8 cellular contexts compared by ENCODE assay signal in the genomic region with DNA sequence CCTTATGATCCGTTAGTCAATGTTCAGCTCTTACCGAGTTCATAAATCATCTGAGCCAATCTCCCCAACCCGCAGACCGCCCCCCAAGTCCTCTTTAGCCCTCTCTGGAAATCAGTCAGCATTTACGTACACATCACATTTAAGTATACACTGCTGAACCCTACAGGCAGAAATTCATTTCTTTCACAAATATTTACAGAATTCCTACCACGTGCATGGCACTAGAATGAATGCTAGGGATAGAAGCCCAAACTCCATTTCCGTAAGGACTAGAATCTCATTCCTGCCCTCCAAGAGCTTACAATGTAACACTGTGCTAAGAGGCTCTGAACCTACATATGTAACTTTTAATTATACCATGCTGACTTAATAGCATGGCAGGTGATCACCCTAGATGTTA. TPM values are rescaled to one million over a fixed set of nuclear protein-coding genes. Genes with fewer than 3 reads are reported as not detected.
DNase-seq lines count a peak whose midpoint lies in the region; ATAC-seq, FAIRE-seq and TF ChIP-seq lines count a peak whose summit lies in the region.

No MANE protein-coding gene starts in this region.

- POLR2A ChIA-PET in endothelial cell of umbilical vein (lab: Charles Lee), result no interaction called here

- dilution Hi-C loops in endothelial cell of umbilical vein (cut with MboI; ENCODE audit: extremely low pct_ligation_motif_present, low sequenced_read_pairs), result no loop called here

- H2AFZ ChIP-seq in OCI-LY1 (ENCODE audit: low read length), result no peak overlapping the region
- no peak overlapping the region for H2AFZ ChIP-seq in endothelial cell of umbilical vein (ENCODE audit: low read depth, low read length)

- H3K4me2 ChIP-seq in OCI-LY1 (ENCODE audit: low read length) (peak overlapping the region; percentile 81), endothelial cell of umbilical vein (ENCODE audit: insufficient read depth, low read length) (peak overlapping the region; percentile 80)

- TF ChIP-seq CTCF in OCI-LY1 (IDR thresholded peaks at IDR 0.05; ENCODE audit: low read length), result no peak
- TF ChIP-seq CTCF in endothelial cell of umbilical vein (IDR thresholded peaks at IDR 0.05; ENCODE audit: extremely low read depth in 1 of 2, insufficient read depth in 1 of 2, low read depth in 1 of 2, low read length in 2 of 2), result no peak
- no peak for TF ChIP-seq CTCF in progenitor cell of endocrine pancreas (IDR thresholded peaks at IDR 0.05; ENCODE audit: unreplicated experiment)

- H3F3A ChIP-seq in OCI-LY1 (ENCODE audit: insufficient read depth, low read length), result no peaks in the 10 kb centered on the region

- H3K4me1 ChIP-seq in OCI-LY1 (ENCODE audit: insufficient read depth, low read length, severe bottlenecking) (peaks cover 39% of the 10 kb centered on the region), endothelial cell of umbilical vein (ENCODE audit: control insufficient read depth, extremely low read depth, insufficient read depth, low read length) (peaks cover 36% of the 10 kb centered on the region)

- H3K9me3 ChIP-seq in OCI-LY1 (ENCODE audit: low read length), result no peaks in the 10 kb centered on the region
- no peaks in the 10 kb centered on the region for H3K9me3 ChIP-seq in endothelial cell of umbilical vein (replicated peaks; ENCODE audit: control insufficient read depth, insufficient read depth, low read length)

- H3K4me3 ChIP-seq in OCI-LY1 (ENCODE audit: low read depth, low read length, poor library complexity, severe bottlenecking) (peak overlapping the region; percentile 84), endothelial cell of umbilical vein (replicated peaks in 1 of 3; ENCODE audit: insufficient read depth in 1 of 3, low read depth in 1 of 3, low read length in 3 of 3) (peak overlapping the region in 1 of 3 experiments; percentile 84)

- H3K27me3 Mint-ChIP-seq in progenitor cell of endocrine pancreas, result no peaks in the 10 kb centered on the region

- H3K36me3 ChIP-seq in OCI-LY1 (ENCODE audit: insufficient read depth, low read length), result peaks cover 17% of the 10 kb centered on the region
- peaks cover 0 to 7% of the 10 kb centered on the region in 2 experiments for H3K36me3 ChIP-seq in endothelial cell of umbilical vein (ENCODE audit: control insufficient read depth in 2 of 2, extremely low read depth in 1 of 2, insufficient read depth in 2 of 2, low read length in 2 of 2)

- FAIRE-seq in endothelial cell of umbilical vein (lab: Jason Lieb, UNC), result no peak

- no TSS peak for BruUV-seq in endothelial cell of umbilical vein (replicated peaks; lab: Mats Ljungman, UMichigan)

- H3K79me2 ChIP-seq in OCI-LY1 (ENCODE audit: insufficient read depth, low read length) (peaks cover 32% of the 10 kb centered on the region), endothelial cell of umbilical vein (ENCODE audit: control insufficient read depth, insufficient read depth, low read length) (peaks cover 46% of the 10 kb centered on the region)

- peak overlapping the region; percentile 85 for H3K9ac ChIP-seq in OCI-LY1 (ENCODE audit: low read length)
- H3K9ac ChIP-seq in endothelial cell of umbilical vein (replicated peaks; ENCODE audit: extremely low read depth, insufficient read depth, low read length), result no peak overlapping the region

- peaks cover 9% of the 10 kb centered on the region for H3K36me3 Mint-ChIP-seq in progenitor cell of endocrine pancreas (ENCODE audit: insufficient read depth)

- peak overlapping the region; percentile 100 for H3K4me3 Mint-ChIP-seq in progenitor cell of endocrine pancreas (ENCODE audit: low read depth)

- no peaks in the 10 kb centered on the region for H3K9me2 ChIP-seq in OCI-LY1 (ENCODE audit: low read depth, low read length)

- peak overlapping the region; percentile 100 for H3K27ac Mint-ChIP-seq in progenitor cell of endocrine pancreas

- no peaks in the 10 kb centered on the region for H3K9me3 Mint-ChIP-seq in progenitor cell of endocrine pancreas (ENCODE audit: low read depth)

- H3K4me1 Mint-ChIP-seq in progenitor cell of endocrine pancreas (ENCODE audit: low read depth), result peaks cover 63% of the 10 kb centered on the region

- CTCF ChIA-PET in endothelial cell of umbilical vein (lab: Charles Lee), result interaction anchor here (1.2 kb wide), 1 partner anchor 19 kb away, joined by 6 read pairs; no protein-coding TSS in a partner anchor

- no peaks in the 10 kb centered on the region for H3K27me3 ChIP-seq in OCI-LY1 (ENCODE audit: insufficient read depth, low read length)
- H3K27me3 ChIP-seq in endothelial cell of umbilical vein (ENCODE audit: control insufficient read depth in 2 of 2, insufficient read depth in 2 of 2, low read length in 2 of 2), result no peaks in the 10 kb centered on the region

- intact Hi-C loops in endothelial cell of umbilical vein (cut with micrococcal nuclease), result no loop called here

- H3K27ac ChIP-seq in OCI-LY1 (ENCODE audit: low read depth, low read length, poor library complexity, severe bottlenecking) (no peak overlapping the region), endothelial cell of umbilical vein (ENCODE audit: insufficient read depth, low read depth, low read length) (no peak overlapping the region), caudate nucleus (ENCODE audit: low read depth, low read length) (no peak overlapping the region)

- H3K9me1 ChIP-seq in endothelial cell of umbilical vein (replicated peaks; ENCODE audit: control insufficient read depth, extremely low read depth, insufficient read depth, low read length), result no peaks in the 10 kb centered on the region

- DNase-seq in ELR (ENCODE audit: low read depth) (peak; percentile 66), endothelial cell of umbilical vein (ENCODE audit: low read depth, low spot score) (no peak), progenitor cell of endocrine pancreas (ENCODE audit: low spot score, unreplicated experiment) (no peak), caudate nucleus (lab: John Stamatoyannopoulos, UW) (no peak)

- H4K20me1 ChIP-seq in OCI-LY1 (ENCODE audit: insufficient read depth, low read length) (0 out of 2 replicates have a peak, but pooled peaks cover 3% of the 10 kb centered on the region), endothelial cell of umbilical vein (replicated peaks; ENCODE audit: control insufficient read depth, extremely low read depth, insufficient read depth, low read length) (peaks cover 4% of the 10 kb centered on the region)

- no peak for ATAC-seq in GM19467 (IDR thresholded peaks at IDR 0.05; ENCODE audit: unreplicated experiment)
- no peak for ATAC-seq in GM19397 (IDR thresholded peaks at IDR 0.05; ENCODE audit: unreplicated experiment)
- ATAC-seq in HG02981 (IDR thresholded peaks at IDR 0.05; ENCODE audit: unreplicated experiment), result no peak

- TF ChIP-seq POLR2A in endothelial cell of umbilical vein (IDR thresholded peaks at IDR 0.05; ENCODE audit: low read depth, low read length), result no peak

TF ChIP-seq in endothelial cell of umbilical vein, 7 proteins besides CTCF, POLR2A, EP300 and RAD21:
- TF ChIP-seq POLR2AphosphoS5 (IDR thresholded peaks at IDR 0.05; ENCODE audit: insufficient read depth, low read depth, low read length) (no peak), MYC (IDR thresholded peaks at IDR 0.05; ENCODE audit: low read depth, low read length) (no peak), EZH2 (IDR thresholded peaks at IDR 0.05; ENCODE audit: borderline replicate concordance, low read depth, low read length, severe bottlenecking) (no peak), GATA2 (IDR thresholded peaks at IDR 0.05; ENCODE audit: insufficient read depth, insufficient read length, low read depth, low read length) (no peak), JUN (IDR thresholded peaks at IDR 0.05; ENCODE audit: borderline replicate concordance, insufficient read depth, insufficient read length, low read depth) (no peak), FOS (IDR thresholded peaks at IDR 0.05; ENCODE audit: borderline replicate concordance, insufficient read depth, low read length) (no peak)
- TF ChIP-seq, protein P1, sequence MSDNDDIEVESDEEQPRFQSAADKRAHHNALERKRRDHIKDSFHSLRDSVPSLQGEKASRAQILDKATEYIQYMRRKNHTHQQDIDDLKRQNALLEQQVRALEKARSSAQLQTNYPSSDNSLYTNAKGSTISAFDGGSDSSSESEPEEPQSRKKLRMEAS (IDR thresholded peaks at IDR 0.05; ENCODE audit: insufficient read depth, insufficient read length), result no peak

RNA-seq across cellular contexts. Expression of gene OSER1, which starts 1.8 kb away (rescaled TPM):
- total RNA-seq in endothelial cell of umbilical vein (28.8 and 30.8 TPM in 2 replicates), progenitor cell of endocrine pancreas (34.9 and 35.0 TPM in 2 replicates)
- polyA plus RNA-seq in endothelial cell of umbilical vein, result 35.8 and 36.0 TPM in 2 replicates
- 42.1 and 42.4 TPM in 2 replicates for polyA plus RNA-seq in endothelial cell of umbilical vein (2011; cell fraction: cytosol; rRNA removed)
- 82.4 and 86.3 TPM in 2 replicates for polyA plus RNA-seq in endothelial cell of umbilical vein (2011; cell fraction: nucleus; rRNA removed)
- 33.0 and 34.6 TPM in 2 replicates for polyA plus RNA-seq in endothelial cell of umbilical vein (2012)
- 32.4 and 39.5 TPM in 2 replicates for polyA minus RNA-seq in endothelial cell of umbilical vein
- polyA minus RNA-seq in endothelial cell of umbilical vein (2011; cell fraction: cytosol; rRNA and poly(A)+ RNA removed), result 20.4 TPM
- 19.3 and 27.1 TPM in 2 replicates for polyA minus RNA-seq in endothelial cell of umbilical vein (2011; cell fraction: nucleus; rRNA and poly(A)+ RNA removed)

RNA-seq across cellular contexts. Expression of gene JPH2, which starts 21.8 kb away (rescaled TPM):
- not detected in 2 replicates for total RNA-seq in endothelial cell of umbilical vein
- polyA plus RNA-seq in endothelial cell of umbilical vein, result not detected in 2 replicates
- polyA plus RNA-seq in endothelial cell of umbilical vein (2011; cell fraction: cytosol; rRNA removed), result not detected in 2 replicates
- polyA plus RNA-seq in endothelial cell of umbilical vein (2011; cell fraction: nucleus; rRNA removed), result 0.06 TPM in 1 of 2 replicates, not detected in the other
- not detected in 2 replicates for polyA plus RNA-seq in endothelial cell of umbilical vein (2012)
- polyA minus RNA-seq in endothelial cell of umbilical vein, result 0.15 TPM in 1 of 2 replicates, not detected in the other
- polyA minus RNA-seq in endothelial cell of umbilical vein (2011; cell fraction: cytosol; rRNA and poly(A)+ RNA removed), result 4.2 TPM
- not detected in 2 replicates for polyA minus RNA-seq in endothelial cell of umbilical vein (2011; cell fraction: nucleus; rRNA and poly(A)+ RNA removed)
- 0.12 and 0.24 TPM in 2 replicates for total RNA-seq in progenitor cell of endocrine pancreas

RNA-seq across cellular contexts. Expression of gene GDAP1L1, which starts 38.3 kb away (rescaled TPM):
- not detected in 2 replicates for total RNA-seq in endothelial cell of umbilical vein
- not detected in 2 replicates for polyA plus RNA-seq in endothelial cell of umbilical vein
- not detected in 2 replicates for polyA plus RNA-seq in endothelial cell of umbilical vein (2011; cell fraction: cytosol; rRNA removed)
- not detected in 2 replicates for polyA plus RNA-seq in endothelial cell of umbilical vein (2011; cell fraction: nucleus; rRNA removed)
- polyA plus RNA-seq in endothelial cell of umbilical vein (2012), result not detected in 2 replicates
- polyA minus RNA-seq in endothelial cell of umbilical vein, result not detected in 2 replicates
- polyA minus RNA-seq in endothelial cell of umbilical vein (2011; cell fraction: cytosol; rRNA and poly(A)+ RNA removed), result not detected
- polyA minus RNA-seq in endothelial cell of umbilical vein (2011; cell fraction: nucleus; rRNA and poly(A)+ RNA removed), result not detected in 2 replicates
- total RNA-seq in progenitor cell of endocrine pancreas, result 0.24 and 1.1 TPM in 2 replicates
